ENCODE assay signal across 8 cellular contexts in genomic region chr12:12713932-12714275, GRCh38. TPM values are rescaled to one million over a fixed set of nuclear protein-coding genes. Genes with fewer than 3 reads are reported as not detected.
A peak's percentile ranks its signal among the peaks of the same experiment; 100 is the strongest.
DNase-seq lines count a peak whose midpoint lies in the region; ATAC-seq and TF ChIP-seq lines count a peak whose summit lies in the region.

No MANE protein-coding gene starts in this region.

- no peaks in the 10 kb centered on the region for H3K9me3 ChIP-seq in right atrium auricular region
- no peaks in the 10 kb centered on the region for H3K9me3 ChIP-seq in naive thymus-derived CD4-positive, alpha-beta T cell (ENCODE audit: control insufficient read depth in 2 of 3, low read length in 3 of 3)

- CTCF ChIA-PET in naive thymus-derived CD4-positive, alpha-beta T cell (lab: Charles Lee), result interaction anchor here (0.8 to 4.3 kb wide), 13 partner anchors 9 to 357 kb away, joined by 3 to 41 read pairs (median 5); partner anchors contain the start of genes BORCS5 and GPR19

- H3K27me3 Mint-ChIP-seq in brain, result peaks cover 20% of the 10 kb centered on the region
- H3K27me3 Mint-ChIP-seq in naive thymus-derived CD4-positive, alpha-beta T cell, result no peaks in the 10 kb centered on the region

- peak overlapping the region; percentile 87 to 96 (median 94) for H3K27ac Mint-ChIP-seq in brain
- peak overlapping the region; percentile 95 to 99 (median 99) for H3K27ac Mint-ChIP-seq in naive thymus-derived CD4-positive, alpha-beta T cell

- ATAC-seq in Right ventricle myocardium superior (ENCODE audit: poor library complexity) (no peak), GM19467 (IDR thresholded peaks at IDR 0.05; ENCODE audit: unreplicated experiment) (no peak), foreskin keratinocyte (no peak)
- no peak for ATAC-seq in naive thymus-derived CD4-positive, alpha-beta T cell

- intact Hi-C loops in Right ventricle myocardium superior (cut with DNase I), result no loop called here
- intact Hi-C loops in naive thymus-derived CD4-positive, alpha-beta T cell (cut with micrococcal nuclease), result loop anchor here (1.0 to 2.0 kb wide), 8 partner anchors 8 to 152 kb away; partner anchors contain the start of genes GPR19 (in 2 of the 2), CREBL2 (in 1 of the 2) and DUSP16 (in 1 of the 2)

- H3K9me3 Mint-ChIP-seq in brain, result peaks cover 0 to 5% (median 0%) of the 10 kb centered on the region in 5 experiments
- peaks cover 0 to 1% (median 0%) of the 10 kb centered on the region in 11 donors for H3K9me3 Mint-ChIP-seq in naive thymus-derived CD4-positive, alpha-beta T cell

- H3K27me3 ChIP-seq in right atrium auricular region (no peaks in the 10 kb centered on the region), foreskin keratinocyte (no peaks in the 10 kb centered on the region)
- no peaks in the 10 kb centered on the region for H3K27me3 ChIP-seq in naive thymus-derived CD4-positive, alpha-beta T cell (ENCODE audit: control insufficient read depth in 2 of 2, insufficient read depth in 2 of 2, low read length in 2 of 2)

- H3K36me3 ChIP-seq in right atrium auricular region, result no peaks in the 10 kb centered on the region
- H3K36me3 ChIP-seq in naive thymus-derived CD4-positive, alpha-beta T cell (ENCODE audit: control insufficient read depth in 2 of 3, insufficient read depth in 3 of 3, low read length in 3 of 3), result peaks cover 8 to 23% (median 8%) of the 10 kb centered on the region in 3 experiments

- H3K27ac ChIP-seq in right atrium auricular region, result peak overlapping the region; percentile 100
- peak overlapping the region; percentile 99 for H3K27ac ChIP-seq in naive thymus-derived CD4-positive, alpha-beta T cell (ENCODE audit: low read depth, low read length)
- H3K27ac ChIP-seq in foreskin keratinocyte, result no peak overlapping the region

- H3K4me3 Mint-ChIP-seq in brain, result peak overlapping the region; percentile 75 to 90 (median 81)
- H3K4me3 Mint-ChIP-seq in naive thymus-derived CD4-positive, alpha-beta T cell, result peak overlapping the region; percentile 87 to 99 (median 94)

- H3K36me3 Mint-ChIP-seq in brain, result peaks cover 15% of the 10 kb centered on the region
- H3K36me3 Mint-ChIP-seq in naive thymus-derived CD4-positive, alpha-beta T cell, result peaks cover 10 to 23% (median 17%) of the 10 kb centered on the region in 5 donors

- TF ChIP-seq CTCF in right atrium auricular region (IDR thresholded peaks at IDR 0.05) (no peak), brain (conservative IDR thresholded peaks at IDR 0.05) (no peak), foreskin keratinocyte (conservative IDR thresholded peaks at IDR 0.05) (no peak)

- in situ Hi-C loops in KBM-7 (cut with MboI; ENCODE audit: low pct_unique_long_range_greater_than_20kb, low sequenced_read_pairs), result loop anchor here (25.0 kb wide), 1 partner anchor 102 kb away; the partner anchor contains the start of gene CREBL2

- DNase-seq in right atrium auricular region (ENCODE audit: low spot score) (no peak), Right ventricle myocardium superior (no peak), glomerular visceral epithelial cell (ENCODE audit: extremely low spot score) (no peak), foreskin keratinocyte (no peak), KBM-7 (no peak)
- DNase-seq in naive thymus-derived CD4-positive, alpha-beta T cell, result no peak

- peaks cover 0 to 30% of the 10 kb centered on the region in 2 donors for H3K4me1 ChIP-seq in right atrium auricular region
- H3K4me1 ChIP-seq in naive thymus-derived CD4-positive, alpha-beta T cell (ENCODE audit: control insufficient read depth in 2 of 2, insufficient read depth in 2 of 2, low read length in 2 of 2), result peaks cover 18 to 23% of the 10 kb centered on the region in 2 donors
- peaks cover 10% of the 10 kb centered on the region for H3K4me1 ChIP-seq in foreskin keratinocyte

- POLR2A ChIA-PET in naive thymus-derived CD4-positive, alpha-beta T cell (lab: Charles Lee), result interaction anchor here (0.6 to 35.7 kb wide), 29 partner anchors 3 to 982 kb away, joined by 3 to 1179 read pairs (median 4); partner anchors contain the start of genes BORCS5, CDKN1B, CREBL2 and DDX47

- H3K4me1 Mint-ChIP-seq in brain, result peaks cover 42% of the 10 kb centered on the region
- peaks cover 36 to 51% (median 42%) of the 10 kb centered on the region in 7 donors for H3K4me1 Mint-ChIP-seq in naive thymus-derived CD4-positive, alpha-beta T cell

- peak overlapping the region; percentile 13 to 47 for H3K4me3 ChIP-seq in right atrium auricular region
- H3K4me3 ChIP-seq in naive thymus-derived CD4-positive, alpha-beta T cell (ENCODE audit: low read length), result peak overlapping the region; percentile 94

RNA-seq across cellular contexts. Expression of gene CDKN1B, which starts 3.3 kb away (rescaled TPM):
- total RNA-seq in right atrium auricular region (10 to 100 TPM; 31.1 to 38.1 TPM), Right ventricle myocardium superior (37.5 TPM), foreskin keratinocyte (14.0 and 15.6 TPM in 2 replicates)
- polyA plus RNA-seq in brain (ENCODE audit: insufficient read depth, low read depth, low replicate concordance) (81.4 TPM), foreskin keratinocyte (7.3 and 9.1 TPM in 2 replicates)
- total RNA-seq in naive thymus-derived CD4-positive, alpha-beta T cell, result 100 to 1,000 TPM; 105 to 205 (median 191) TPM
- 10 to 100 TPM; 15.1 to 32.8 TPM for polyA plus RNA-seq in naive thymus-derived CD4-positive, alpha-beta T cell

RNA-seq across cellular contexts. Expression of gene GPR19, which starts 17.9 kb away (rescaled TPM):
- total RNA-seq in right atrium auricular region, result not detected
- not detected for total RNA-seq in Right ventricle myocardium superior
- 11.3 TPM for polyA plus RNA-seq in brain (ENCODE audit: insufficient read depth, low read depth, low replicate concordance)
- 10 to 100 TPM in 1 of 5 experiments, 1 to 10 TPM in 3, under 1 TPM in 1; 0.69 to 10.4 (median 2.7) TPM for total RNA-seq in naive thymus-derived CD4-positive, alpha-beta T cell
- polyA plus RNA-seq in naive thymus-derived CD4-positive, alpha-beta T cell, result under 1 TPM; 0.17 to 0.52 TPM
- total RNA-seq in foreskin keratinocyte, result 0.60 and 0.68 TPM in 2 replicates
- 0.36 and 0.51 TPM in 2 replicates for polyA plus RNA-seq in foreskin keratinocyte
